Comparison of ENCODE assay signal across 37 cellular contexts in genomic region chr16:2790631-2791030, GRCh38. TPM values are rescaled to one million over a fixed set of nuclear protein-coding genes. Genes with fewer than 3 reads are reported as not detected.
"Had no signal": no experiment of that assay in that cellular context is flagged by ENCODE, and none has a peak within 500 bp of the region (broad histone marks: within the 10 kb centered on the region; RNA-seq: fewer than 3 reads in every experiment).

No MANE protein-coding gene starts in this region.

- H3K36me3 ChIP-seq: adrenal gland, ascending aorta, cardiac muscle cell, esophagus muscularis mucosa, heart right ventricle, neutrophil, right lobe of liver, tibial artery had no signal

- H3K9me3 ChIP-seq: adrenal gland, ascending aorta, esophagus muscularis mucosa, heart right ventricle, neutrophil, right lobe of liver, SK-N-SH, tibial artery had no signal

- H3K4me3 ChIP-seq: adrenal gland, ascending aorta, cardiac muscle cell, esophagus muscularis mucosa, heart right ventricle, right lobe of liver, skin epidermis, tibial artery had no signal

- ATAC-seq: activated naive CD4-positive, alpha-beta T cell treated with anti-CD3 and anti-CD28 coated beads, Interleukin-2, amount 50 U/mL, for 72 hours; activated T-cell treated with anti-CD3 and anti-CD28 coated beads, Interleukin-2, amount 50 U/mL, for 4 hours; activated T-helper 17 cell treated with anti-CD3 and anti-CD28 coated beads, Interleukin-2, amount 50 U/mL, for 72 hours; foreskin keratinocyte; heart right ventricle; left lobe of liver; right lobe of liver; stimulated activated effector memory CD8-positive, alpha-beta T cell treated with anti-CD3 and anti-CD28 coated beads, Interleukin-12 subunit alpha, Interleukin-12 subunit beta, amount 100 ng/mL, for 72 hours; stimulated activated naive CD8-positive, alpha-beta T cell treated with anti-CD3 and anti-CD28 coated beads, Interleukin-15, amount 100 ng/mL, for 72 hours had no signal

- H3K27ac Mint-ChIP-seq: activated CD4-positive, alpha-beta memory T cell treated with anti-CD3 and anti-CD28 coated beads for 36 hours; activated CD4-positive, alpha-beta T cell treated with anti-CD3 and anti-CD28 coated beads, Interleukin-2, amount 10 ng/mL, durations not matched to agents 24 days and 14 days; activated naive CD4-positive, alpha-beta T cell treated with anti-CD3 and anti-CD28 coated beads, Interleukin-2, amount 50 U/mL, for 72 hours; activated T-helper 17 cell treated with anti-CD3 and anti-CD28 coated beads, Interleukin-2, amount 50 U/mL, for 72 hours; brain; nephron progenitor cell; progenitor cell of endocrine pancreas; stimulated activated effector memory CD8-positive, alpha-beta T cell treated with anti-CD3 and anti-CD28 coated beads, Interleukin-12 subunit alpha, Interleukin-12 subunit beta, amount 100 ng/mL, for 72 hours; stimulated activated naive CD8-positive, alpha-beta T cell treated with anti-CD3 and anti-CD28 coated beads, Interleukin-15, amount 100 ng/mL, for 72 hours; T-helper 1 cell treated with Interleukin-12 subunit alpha and Interleukin-12 subunit beta and Interleukin-4 antibody, amounts not matched to agents 30 μg/mL and 1 μg/mL, for 36 hours had no signal

- H3K27ac ChIP-seq: adrenal gland, ascending aorta, cardiac muscle cell, esophagus muscularis mucosa, foreskin keratinocyte, heart right ventricle, neutrophil, right lobe of liver, skin epidermis, tibial artery had no signal

- H3K9me3 Mint-ChIP-seq: activated CD4-positive, alpha-beta memory T cell treated with anti-CD3 and anti-CD28 coated beads for 36 hours; activated CD4-positive, alpha-beta T cell treated with anti-CD3 and anti-CD28 coated beads, Interleukin-2, amount 10 ng/mL, durations not matched to agents 24 days and 14 days; activated naive CD4-positive, alpha-beta T cell treated with anti-CD3 and anti-CD28 coated beads, Interleukin-2, amount 50 U/mL, for 72 hours; activated T-cell treated with anti-CD3 and anti-CD28 coated beads, Interleukin-2, amount 50 U/mL, for 4 hours; activated T-helper 17 cell treated with anti-CD3 and anti-CD28 coated beads, Interleukin-2, amount 50 U/mL, for 72 hours; nephron progenitor cell; stimulated activated effector memory CD8-positive, alpha-beta T cell treated with anti-CD3 and anti-CD28 coated beads, Interleukin-12 subunit alpha, Interleukin-12 subunit beta, amount 100 ng/mL, for 72 hours; stimulated activated naive CD8-positive, alpha-beta T cell treated with anti-CD3 and anti-CD28 coated beads, Interleukin-15, amount 100 ng/mL, for 72 hours; T-helper 1 cell treated with Interleukin-12 subunit alpha and Interleukin-12 subunit beta and Interleukin-4 antibody, amounts not matched to agents 30 μg/mL and 1 μg/mL, for 36 hours had no signal

- H3K4me1 ChIP-seq: ascending aorta, foreskin keratinocyte, right lobe of liver had no signal

- DNase-seq: activated CD4-positive, alpha-beta memory T cell treated with anti-CD3 and anti-CD28 coated beads for 36 hours; activated CD4-positive, alpha-beta T cell treated with anti-CD3 and anti-CD28 coated beads, Interleukin-2, amount 10 ng/mL, durations not matched to agents 24 days and 14 days; activated CD4-positive, CD25-positive, alpha-beta regulatory T cell treated with anti-CD3 and anti-CD28 coated beads, Interleukin-2, amount 50 U/mL, for 72 hours; activated naive CD4-positive, alpha-beta T cell; activated T-cell treated with anti-CD3 and anti-CD28 coated beads, Interleukin-2, amount 50 U/mL, for 4 hours; foreskin keratinocyte; heart right ventricle; naive B cell; nephron progenitor cell; SK-N-SH; stimulated activated CD4-positive, alpha-beta T cell treated with anti-CD3 and anti-CD28 coated beads, Interleukin-4, amount 100 ng/mL, for 24 hours; stimulated activated naive CD8-positive, alpha-beta T cell treated with anti-CD3 and anti-CD28 coated beads, Interleukin-15, amount 100 ng/mL, for 72 hours; SW 1271; T1000; tibial artery had no signal

- H3K36me3 Mint-ChIP-seq: activated CD4-positive, alpha-beta memory T cell treated with anti-CD3 and anti-CD28 coated beads for 36 hours; activated naive CD4-positive, alpha-beta T cell treated with anti-CD3 and anti-CD28 coated beads, Interleukin-2, amount 50 U/mL, for 72 hours; brain; naive B cell; stimulated activated effector memory CD8-positive, alpha-beta T cell treated with anti-CD3 and anti-CD28 coated beads, Interleukin-12 subunit alpha, Interleukin-12 subunit beta, amount 100 ng/mL, for 72 hours had no signal

- H3K4me1 Mint-ChIP-seq: activated CD4-positive, alpha-beta T cell treated with anti-CD3 and anti-CD28 coated beads, Interleukin-2, amount 10 ng/mL, durations not matched to agents 24 days and 14 days; activated T-helper 17 cell treated with anti-CD3 and anti-CD28 coated beads, Interleukin-2, amount 50 U/mL, for 72 hours had no signal

- H3K4me3 Mint-ChIP-seq: activated CD4-positive, alpha-beta memory T cell treated with anti-CD3 and anti-CD28 coated beads for 36 hours; activated CD4-positive, alpha-beta T cell treated with anti-CD3 and anti-CD28 coated beads, Interleukin-2, amount 10 ng/mL, durations not matched to agents 24 days and 14 days; activated T-cell treated with anti-CD3 and anti-CD28 coated beads, Interleukin-2, amount 50 U/mL, for 4 hours; activated T-helper 17 cell treated with anti-CD3 and anti-CD28 coated beads, Interleukin-2, amount 50 U/mL, for 72 hours; brain; naive B cell; nephron progenitor cell; stimulated activated effector memory CD8-positive, alpha-beta T cell treated with anti-CD3 and anti-CD28 coated beads, Interleukin-12 subunit alpha, Interleukin-12 subunit beta, amount 100 ng/mL, for 72 hours; stimulated activated naive CD8-positive, alpha-beta T cell treated with anti-CD3 and anti-CD28 coated beads, Interleukin-15, amount 100 ng/mL, for 72 hours; T-helper 1 cell treated with Interleukin-12 subunit alpha and Interleukin-12 subunit beta and Interleukin-4 antibody, amounts not matched to agents 30 μg/mL and 1 μg/mL, for 36 hours had no signal

- H3K9ac ChIP-seq: SK-N-SH had no signal

RNA-seq across cellular contexts. Expression of gene PRSS33, which starts 3.3 kb away (rescaled TPM):
- total RNA-seq: activated CD4-positive, alpha-beta memory T cell treated with anti-CD3 and anti-CD28 coated beads for 36 hours; activated CD4-positive, alpha-beta T cell treated with anti-CD3 and anti-CD28 coated beads, Interleukin-2, amount 10 ng/mL, durations not matched to agents 24 days and 14 days; activated naive CD4-positive, alpha-beta T cell treated with anti-CD3 and anti-CD28 coated beads, Interleukin-2, amount 50 U/mL, for 72 hours; activated T-helper 17 cell treated with anti-CD3 and anti-CD28 coated beads, Interleukin-2, amount 50 U/mL, for 72 hours; adrenal gland; cardiac muscle cell; cerebellum; esophagus muscularis mucosa; foreskin keratinocyte; glomerular endothelial cell; kidney epithelial cell; left lobe of liver; lung microvascular endothelial cell; osteocyte; renal cortical epithelial cell; right lobe of liver; ureter had no signal
- polyA plus RNA-seq: adrenal gland, cardiac muscle cell, foreskin keratinocyte, heart right ventricle, SK-N-SH had no signal

RNA-seq across cellular contexts. Expression of gene PRSS41, which starts 7.6 kb away (rescaled TPM):
- total RNA-seq: activated CD4-positive, alpha-beta memory T cell treated with anti-CD3 and anti-CD28 coated beads for 36 hours; activated CD4-positive, alpha-beta T cell treated with anti-CD3 and anti-CD28 coated beads, Interleukin-2, amount 10 ng/mL, durations not matched to agents 24 days and 14 days; activated CD8-positive, alpha-beta memory T cell treated with anti-CD3 and anti-CD28 coated beads for 36 hours; activated naive CD4-positive, alpha-beta T cell treated with anti-CD3 and anti-CD28 coated beads, Interleukin-2, amount 50 U/mL, for 72 hours; activated T-cell treated with anti-CD3 and anti-CD28 coated beads, Interleukin-2, amount 50 U/mL, for 4 hours; activated T-helper 17 cell treated with anti-CD3 and anti-CD28 coated beads, Interleukin-2, amount 50 U/mL, for 72 hours; adrenal gland; ascending aorta; cardiac muscle cell; cerebellum; esophagus muscularis mucosa; foreskin keratinocyte; glomerular endothelial cell; heart right ventricle; kidney epithelial cell; left lobe of liver; lung microvascular endothelial cell; osteocyte; progenitor cell of endocrine pancreas; renal cortical epithelial cell; right lobe of liver; ureter had no signal
- polyA plus RNA-seq: adrenal gland, cardiac muscle cell, foreskin keratinocyte, heart right ventricle, SK-N-SH had no signal

RNA-seq across cellular contexts. Expression of gene PRSS21, which starts 26.4 kb away (rescaled TPM):
- total RNA-seq: ascending aorta, cardiac muscle cell, cerebellum, esophagus muscularis mucosa, glomerular endothelial cell, left lobe of liver, osteocyte, progenitor cell of endocrine pancreas, right lobe of liver had no signal
- polyA plus RNA-seq: cardiac muscle cell, heart right ventricle, SK-N-SH had no signal
